In the genomic region with DNA sequence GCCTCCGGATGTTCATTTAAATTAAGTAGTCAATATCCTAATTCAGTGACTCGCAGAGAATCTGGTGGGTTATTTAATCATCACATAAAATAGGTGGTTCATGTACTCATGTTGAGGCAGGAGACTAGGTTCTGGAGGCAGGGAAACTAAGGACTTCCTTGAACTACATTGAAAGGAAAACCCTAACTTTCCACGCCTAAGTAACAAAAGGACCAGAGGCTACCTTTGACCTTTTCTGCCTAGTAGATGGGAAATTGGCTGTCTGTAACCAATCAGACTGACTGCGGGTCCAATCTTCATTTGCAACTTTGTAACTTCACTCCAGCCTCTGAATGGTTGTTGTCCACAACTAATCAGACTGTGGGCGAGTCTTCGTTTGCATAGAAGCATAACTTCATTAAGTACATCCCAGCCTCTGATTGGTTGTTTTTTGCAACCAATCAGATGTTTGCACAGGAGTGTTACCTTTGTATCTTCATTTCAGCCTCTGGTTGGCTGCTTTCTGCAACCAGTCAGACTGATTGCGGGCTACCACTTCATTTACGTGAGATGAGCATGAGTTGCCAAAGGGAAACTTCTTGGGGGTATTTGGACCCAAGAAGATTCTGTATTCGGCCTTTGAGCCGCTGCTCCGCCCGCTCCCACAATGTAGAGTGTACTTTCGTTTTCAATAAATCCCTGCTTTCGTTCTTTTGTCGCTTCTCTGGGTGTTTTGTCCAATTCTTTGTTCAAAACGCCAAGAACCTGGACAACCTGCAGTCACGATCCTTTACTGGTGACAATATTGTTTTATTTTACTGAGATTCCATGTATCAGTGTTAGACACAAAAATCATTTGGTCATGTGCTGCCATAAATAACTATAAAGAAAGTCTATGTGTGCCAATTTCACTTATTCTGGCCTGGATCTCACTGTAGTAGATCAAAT, we compare ENCODE assay signal across 10 cellular contexts. TPM values are rescaled to one million over a fixed set of nuclear protein-coding genes. Genes with fewer than 3 reads are reported as not detected.
DNase-seq lines count a peak whose midpoint lies in the region; ATAC-seq and TF ChIP-seq lines count a peak whose summit lies in the region.
"Had no signal": no experiment of that assay in that cellular context is flagged by ENCODE, and none has a peak within 500 bp of the region (broad histone marks: within the 10 kb centered on the region; RNA-seq: fewer than 3 reads in every experiment).

No MANE protein-coding gene starts in this region.

- no peaks in the 10 kb centered on the region; the same call in 1 of the 2 replicates for H3K36me3 ChIP-seq in Panc1 (ENCODE audit: control insufficient read depth, insufficient read depth, low read length)
- H3K36me3 ChIP-seq in esophagus squamous epithelium, result no peaks in the 10 kb centered on the region
- no peaks in the 10 kb centered on the region for H3K36me3 ChIP-seq in mesendoderm (ENCODE audit: control insufficient read depth, insufficient read depth, low read length)

- H3K79me1 ChIP-seq in mesendoderm (ENCODE audit: low read length), result peaks cover 2% of the 10 kb centered on the region

- H3K4ac ChIP-seq in mesendoderm (ENCODE audit: low read depth, low read length), result no peak overlapping the region

- H4K5ac ChIP-seq in mesendoderm (ENCODE audit: low read length), result no peak overlapping the region

- H2BK5ac ChIP-seq in mesendoderm (ENCODE audit: low read length), result no peak overlapping the region

- peak overlapping the region; percentile 52 for H3K27ac Mint-ChIP-seq in activated T-cell treated with anti-CD3 and anti-CD28 coated beads, Interleukin-2, amount 50 U/mL, for 72 hours
- H3K27ac Mint-ChIP-seq in stimulated activated memory B cell treated with anti-CD40 and anti-IgM and Interleukin-4, amounts not matched to agents 10 μg/mL and 1 μg/mL and 100 μg/mL, for 72 hours, result no peak overlapping the region
- H3K27ac Mint-ChIP-seq: activated naive CD8-positive, alpha-beta T cell treated with anti-CD3 and anti-CD28 coated beads, Interleukin-2, amount 10 ng/mL, durations not matched to agents 7 days and 5 days had no signal

- in situ Hi-C loops in Panc1 (cut with HindIII; ENCODE audit: low pct_unique_long_range_greater_than_20kb, low sequenced_read_pairs), result no loop called here

- CTCF ChIA-PET in Panc1 (lab: Charles Lee), result no interaction called here

- ATAC-seq in activated T-cell treated with anti-CD3 and anti-CD28 coated beads, Interleukin-2, amount 50 U/mL, for 72 hours (replicated peaks in 1 of 2), result no peak
- ATAC-seq in activated T-cell treated with anti-CD3 and anti-CD28 coated beads, Interleukin-2, amount 50 U/mL, for 4 hours, result no peak
- ATAC-seq in Panc1 (no peak), GM21825 (IDR thresholded peaks at IDR 0.05; ENCODE audit: unreplicated experiment) (no peak)
- no peak for ATAC-seq in stimulated activated memory B cell treated with anti-CD40 and anti-IgM and Interleukin-4, amounts not matched to agents 10 μg/mL and 1 μg/mL and 100 μg/mL, for 72 hours

- H3K4me3 Mint-ChIP-seq in activated T-cell treated with anti-CD3 and anti-CD28 coated beads, Interleukin-2, amount 50 U/mL, for 72 hours, result peak overlapping the region in 1 of 2 donors; percentile 81
- no peak overlapping the region for H3K4me3 Mint-ChIP-seq in activated T-cell treated with anti-CD3 and anti-CD28 coated beads, Interleukin-2, amount 50 U/mL, for 4 hours
- peak overlapping the region; percentile 3 for H3K4me3 Mint-ChIP-seq in stimulated activated memory B cell treated with anti-CD40 and anti-IgM and Interleukin-4, amounts not matched to agents 10 μg/mL and 1 μg/mL and 100 μg/mL, for 72 hours

- TF ChIP-seq CTCF in Panc1 (IDR thresholded peaks at IDR 0.05) (no peak), esophagus squamous epithelium (IDR thresholded peaks at IDR 0.05) (no peak)

- POLR2A ChIA-PET in Panc1 (lab: Charles Lee), result interaction anchor here (0.7 kb wide), 1 partner anchor 530 kb away, joined by 3 read pairs; no protein-coding TSS in a partner anchor

- H3K9me3 Mint-ChIP-seq in activated T-cell treated with anti-CD3 and anti-CD28 coated beads, Interleukin-2, amount 50 U/mL, for 72 hours, result no peaks in the 10 kb centered on the region
- H3K9me3 Mint-ChIP-seq in activated T-cell treated with anti-CD3 and anti-CD28 coated beads, Interleukin-2, amount 50 U/mL, for 4 hours, result no peaks in the 10 kb centered on the region
- no peaks in the 10 kb centered on the region for H3K9me3 Mint-ChIP-seq in stimulated activated memory B cell treated with anti-CD40 and anti-IgM and Interleukin-4, amounts not matched to agents 10 μg/mL and 1 μg/mL and 100 μg/mL, for 72 hours
- H3K9me3 Mint-ChIP-seq: activated naive CD8-positive, alpha-beta T cell treated with anti-CD3 and anti-CD28 coated beads, Interleukin-2, amount 10 ng/mL, durations not matched to agents 7 days and 5 days had no signal

- no peaks in the 10 kb centered on the region for H3K79me2 ChIP-seq in mesendoderm (ENCODE audit: control insufficient read depth, insufficient read depth, low read length)

- no peak overlapping the region for H2BK120ac ChIP-seq in mesendoderm (ENCODE audit: low read depth, low read length)

- no peak overlapping the region for H2BK15ac ChIP-seq in mesendoderm (replicated peaks; ENCODE audit: low read depth)

- peaks cover 25% of the 10 kb centered on the region for H3K4me1 Mint-ChIP-seq in activated T-cell treated with anti-CD3 and anti-CD28 coated beads, Interleukin-2, amount 50 U/mL, for 72 hours (ENCODE audit: low read depth)
- peaks cover 26% of the 10 kb centered on the region for H3K4me1 Mint-ChIP-seq in activated T-cell treated with anti-CD3 and anti-CD28 coated beads, Interleukin-2, amount 50 U/mL, for 4 hours (ENCODE audit: low read depth)
- peaks cover 26% of the 10 kb centered on the region for H3K4me1 Mint-ChIP-seq in stimulated activated memory B cell treated with anti-CD40 and anti-IgM and Interleukin-4, amounts not matched to agents 10 μg/mL and 1 μg/mL and 100 μg/mL, for 72 hours

- no peak for TF ChIP-seq POLR2A in esophagus squamous epithelium (IDR thresholded peaks at IDR 0.05)

- H3K27me3 Mint-ChIP-seq in activated T-cell treated with anti-CD3 and anti-CD28 coated beads, Interleukin-2, amount 50 U/mL, for 72 hours (ENCODE audit: low read depth), result peaks cover 13% of the 10 kb centered on the region
- peaks cover 2% of the 10 kb centered on the region for H3K27me3 Mint-ChIP-seq in activated T-cell treated with anti-CD3 and anti-CD28 coated beads, Interleukin-2, amount 50 U/mL, for 4 hours (ENCODE audit: low read depth)
- H3K27me3 Mint-ChIP-seq in stimulated activated memory B cell treated with anti-CD40 and anti-IgM and Interleukin-4, amounts not matched to agents 10 μg/mL and 1 μg/mL and 100 μg/mL, for 72 hours, result no peaks in the 10 kb centered on the region

- no peak overlapping the region for H3K4me2 ChIP-seq in mesendoderm (ENCODE audit: low read length)

- H3K4me1 ChIP-seq in Panc1 (ENCODE audit: control insufficient read depth, insufficient read depth, low read length) (peaks cover 37% of the 10 kb centered on the region), esophagus squamous epithelium (peaks cover 7 to 38% (median 17%) of the 10 kb centered on the region in 3 donors), mesendoderm (ENCODE audit: control insufficient read depth, low read depth, low read length) (peaks cover 2% of the 10 kb centered on the region)

- BruUV-seq in Panc1 (replicated peaks; lab: Mats Ljungman, UMichigan), result no TSS peak

- no peaks in the 10 kb centered on the region for H3K27me3 ChIP-seq in Panc1 (ENCODE audit: control insufficient read depth, insufficient read depth, low read length)
- no peaks in the 10 kb centered on the region for H3K27me3 ChIP-seq in esophagus squamous epithelium
- H3K27me3 ChIP-seq in mesendoderm (ENCODE audit: insufficient read depth, low read length, poor library complexity), result no peaks in the 10 kb centered on the region

- no peak overlapping the region for H2AK5ac ChIP-seq in mesendoderm (ENCODE audit: low read length)

- WGBS in esophagus squamous epithelium, 2 donors, result 64 to 76% methylated on average over 17 of the region's 17 CpGs
- no CpG with 5 or more reads among the region's 17 CpGs for WGBS in mesendoderm (ENCODE audit: extremely low coverage, insufficient coverage, low lambda C conversion rate)

- H3K9me3 ChIP-seq in Panc1 (ENCODE audit: control insufficient read depth, insufficient read depth, low read depth, low read length), result no peaks in the 10 kb centered on the region
- no peaks in the 10 kb centered on the region for H3K9me3 ChIP-seq in esophagus squamous epithelium

- H3K4me3 ChIP-seq in Panc1 (ENCODE audit: low read depth in 2 of 2, low read length in 2 of 2) (peak overlapping the region; percentile 47 to 74), esophagus squamous epithelium (peak overlapping the region; percentile 22 to 76 (median 48)), mesendoderm (ENCODE audit: low read length) (no peak overlapping the region)

- no peak overlapping the region for H4K8ac ChIP-seq in mesendoderm (ENCODE audit: low read depth, low read length)

- H3K23ac ChIP-seq in mesendoderm (ENCODE audit: low read length), result no peak overlapping the region

- DNase-seq in activated T-cell treated with anti-CD3 and anti-CD28 coated beads, Interleukin-2, amount 50 U/mL, for 72 hours, result no peak
- DNase-seq in activated T-cell treated with anti-CD3 and anti-CD28 coated beads, Interleukin-2, amount 50 U/mL, for 4 hours, result no peak
- peak; percentile 64 for DNase-seq in Panc1 (ENCODE audit: low read depth, low spot score)
- no peak for DNase-seq in esophagus squamous epithelium (lab: John Stamatoyannopoulos, UW)
- no peak for DNase-seq in central memory CD4-positive, alpha-beta T cell
- no peak for DNase-seq in mesendoderm
- DNase-seq: activated naive CD8-positive, alpha-beta T cell treated with anti-CD3 and anti-CD28 coated beads, Interleukin-2, amount 10 ng/mL, durations not matched to agents 7 days and 5 days; stimulated activated CD4-positive, alpha-beta T cell treated with anti-CD3 and anti-CD28 coated beads, Interleukin-12 subunit alpha, Interleukin-12 subunit beta, amount 100 ng/mL, for 4 hours had no signal

- H3K27ac ChIP-seq in Panc1 (ENCODE audit: low read length) (peak overlapping the region; percentile 89), esophagus squamous epithelium (peak overlapping the region in 3 of 4 donors; percentile 37 to 99 (median 94)), mesendoderm (ENCODE audit: low read depth, low read length) (no peak overlapping the region)

- no peak overlapping the region for H3K56ac ChIP-seq in mesendoderm (ENCODE audit: low read length)

- intact Hi-C loops in Panc1 (cut with micrococcal nuclease; ENCODE audit: unreplicated experiment), result loop anchor here (5.0 kb wide), 1 partner anchor 61 kb away; no protein-coding TSS in a partner anchor
- intact Hi-C loops in esophagus squamous epithelium (cut with DNase I), result no loop called here

- H3K9ac ChIP-seq in mesendoderm (ENCODE audit: low read length), result no peak overlapping the region

- peaks cover 0 to 3% of the 10 kb centered on the region in 2 donors for H3K36me3 Mint-ChIP-seq in activated T-cell treated with anti-CD3 and anti-CD28 coated beads, Interleukin-2, amount 50 U/mL, for 72 hours (ENCODE audit: insufficient read depth in 2 of 2)
- no peaks in the 10 kb centered on the region for H3K36me3 Mint-ChIP-seq in activated T-cell treated with anti-CD3 and anti-CD28 coated beads, Interleukin-2, amount 50 U/mL, for 4 hours (ENCODE audit: insufficient read depth)
- H3K36me3 Mint-ChIP-seq in stimulated activated memory B cell treated with anti-CD40 and anti-IgM and Interleukin-4, amounts not matched to agents 10 μg/mL and 1 μg/mL and 100 μg/mL, for 72 hours, result no peaks in the 10 kb centered on the region
- H3K36me3 Mint-ChIP-seq: activated naive CD8-positive, alpha-beta T cell treated with anti-CD3 and anti-CD28 coated beads, Interleukin-2, amount 10 ng/mL, durations not matched to agents 7 days and 5 days had no signal

- H3K18ac ChIP-seq in mesendoderm (ENCODE audit: low read length), result no peak overlapping the region

RNA-seq across cellular contexts. Expression of a gene that starts 1.7 kb away (rescaled TPM):
- total RNA-seq in activated T-cell treated with anti-CD3 and anti-CD28 coated beads, Interleukin-2, amount 50 U/mL, for 72 hours, result 1 to 10 TPM; 6.2 to 7.2 TPM
- total RNA-seq in activated T-cell treated with anti-CD3 and anti-CD28 coated beads, Interleukin-2, amount 50 U/mL, for 4 hours, result 10 to 100 TPM in 1 of 3 donors, 1 to 10 TPM in 2; 7.7 to 10.5 (median 10.0) TPM
- total RNA-seq in Panc1 (2021; ENCODE audit: unreplicated experiment) (19.6 TPM), esophagus squamous epithelium (10 to 100 TPM; 12.9 to 18.0 (median 15.3) TPM)
- polyA plus RNA-seq in Panc1 (2012; ENCODE audit: insufficient read length), result 14.3 TPM
- 12.7 TPM for polyA plus RNA-seq in mesendoderm (2013, experiment 1 of 2)
- polyA plus RNA-seq in mesendoderm (2013, experiment 2 of 2), result 13.0 TPM
